ENCODE assay signal across 16 cellular contexts in genomic region chr5:36631161-36631560, GRCh38. TPM values are rescaled to one million over a fixed set of nuclear protein-coding genes. Genes with fewer than 3 reads are reported as not detected.
"Had no signal": no experiment of that assay in that cellular context is flagged by ENCODE, and none has a peak within 500 bp of the region (broad histone marks: within the 10 kb centered on the region; RNA-seq: fewer than 3 reads in every experiment).

No MANE protein-coding gene starts in this region.

- H3K27me3 ChIP-seq: ovary, tibial artery had no signal

- H3K4me3 ChIP-seq: lung, ovary, prostate gland, tibial artery had no signal

- H3K9me3 ChIP-seq: ovary, prostate gland, tibial artery had no signal

- DNase-seq: activated CD4-positive, alpha-beta T cell treated with anti-CD3 and anti-CD28 coated beads, Interleukin-2, amount 10 ng/mL, durations not matched to agents 7 days and 5 days; activated CD8-positive, alpha-beta T cell treated with anti-CD3 and anti-CD28 coated beads, Interleukin-2, amount 10 ng/mL, durations not matched to agents 7 days and 5 days; activated gamma-delta T cell; activated naive CD4-positive, alpha-beta T cell treated with anti-CD3 and anti-CD28 coated beads, Interleukin-2, amount 50 U/mL, for 16 hours; activated naive CD8-positive, alpha-beta T cell treated with anti-CD3 and anti-CD28 coated beads, Interleukin-2, amount 50 U/mL, for 24 hours; cortex of kidney; kidney; natural killer cell; ovary; stimulated activated CD4-positive, alpha-beta T cell treated with anti-CD3 and anti-CD28 coated beads, Interleukin-4, amount 100 ng/mL, for 24 hours; tibial artery had no signal

- H3K27ac ChIP-seq: ovary, prostate gland, tibial artery, VCaP had no signal

- H3K4me1 ChIP-seq: prostate gland had no signal

- H3K36me3 ChIP-seq: ovary, prostate gland, tibial artery had no signal

RNA-seq across cellular contexts. Expression of gene SLC1A3, which starts 24.8 kb away (rescaled TPM):
- total RNA-seq: activated CD4-positive, alpha-beta T cell treated with anti-CD3 and anti-CD28 coated beads, Interleukin-2, amount 10 ng/mL, durations not matched to agents 7 days and 5 days; activated CD8-positive, alpha-beta T cell treated with anti-CD3 and anti-CD28 coated beads, Interleukin-2, amount 10 ng/mL, durations not matched to agents 7 days and 5 days; activated T-helper 1 cell treated with anti-CD3 and anti-CD28 coated beads, Interleukin-12 subunit alpha, Interleukin-12 subunit beta, Interleukin-2, Interleukin-4 antibody, amounts not matched to agents 30 ng/mL and 10 ng/mL and 1 ng/mL, durations not matched to agents 14 hours and 24 hours and 36 hours; glomerular endothelial cell had no signal
